Comparison of ENCODE assay signal across 18 cellular contexts in genomic region chr10:91864099-91864498, GRCh38.
"Had no signal": no experiment of that assay in that cellular context is flagged by ENCODE, and none has a peak within 500 bp of the region (broad histone marks: within the 10 kb centered on the region; RNA-seq: fewer than 3 reads in every experiment).

No MANE protein-coding gene starts in this region.

- H3K4me1 ChIP-seq: gastroesophageal sphincter, heart right ventricle, pancreas had no signal

- H3K27ac Mint-ChIP-seq: activated B cell treated with CpG ODN at 0.5 μM for 24 hours; activated naive CD8-positive, alpha-beta T cell treated with anti-CD3 and anti-CD28 coated beads for 36 hours; activated T-cell treated with anti-CD3 and anti-CD28 coated beads, Interleukin-2, amount 50 U/mL, for 72 hours; stimulated activated memory B cell treated with anti-CD40 and anti-IgM and Interleukin-4, amounts not matched to agents 10 μg/mL and 1 μg/mL and 100 μg/mL, for 72 hours; T-helper 1 cell treated with Interleukin-12 subunit alpha and Interleukin-12 subunit beta and Interleukin-4 antibody, amounts not matched to agents 30 μg/mL and 1 μg/mL, for 36 hours had no signal

- ATAC-seq: gastroesophageal sphincter; heart right ventricle; stimulated activated memory B cell treated with anti-CD40 and anti-IgM and Interleukin-4, amounts not matched to agents 10 μg/mL and 1 μg/mL and 100 μg/mL, for 72 hours had no signal

- DNase-seq: activated B cell treated with CpG ODN at 0.5 μM for 24 hours; activated CD4-positive, alpha-beta T cell treated with anti-CD3 and anti-CD28 coated beads for 48 hours; activated CD8-positive, alpha-beta memory T cell treated with anti-CD3 and anti-CD28 coated beads, Interleukin-2, amount 50 U/mL, for 48 hours; activated gamma-delta T cell; activated naive CD8-positive, alpha-beta T cell treated with anti-CD3 and anti-CD28 coated beads for 36 hours; activated T-cell treated with anti-CD3 and anti-CD28 coated beads, Interleukin-2, amount 50 U/mL, for 72 hours; dermis blood vessel endothelial cell; heart right ventricle; midbrain; naive B cell; pancreas; stimulated activated CD4-positive, alpha-beta T cell treated with anti-CD3 and anti-CD28 coated beads, Interleukin-2, amount 100 ng/mL, for 48 hours had no signal

- H3K4me3 Mint-ChIP-seq: activated B cell treated with CpG ODN at 0.5 μM for 24 hours; activated naive CD8-positive, alpha-beta T cell treated with anti-CD3 and anti-CD28 coated beads for 36 hours; activated T-cell treated with anti-CD3 and anti-CD28 coated beads, Interleukin-2, amount 50 U/mL, for 72 hours; brain; central memory CD8-positive, alpha-beta T cell; stimulated activated memory B cell treated with anti-CD40 and anti-IgM and Interleukin-4, amounts not matched to agents 10 μg/mL and 1 μg/mL and 100 μg/mL, for 72 hours; T-helper 1 cell treated with Interleukin-12 subunit alpha and Interleukin-12 subunit beta and Interleukin-4 antibody, amounts not matched to agents 30 μg/mL and 1 μg/mL, for 36 hours had no signal

- H3K4me3 ChIP-seq: gastroesophageal sphincter, heart right ventricle, lung, pancreas had no signal

- H3K4me1 Mint-ChIP-seq: activated B cell treated with CpG ODN at 0.5 μM for 24 hours; activated naive CD8-positive, alpha-beta T cell treated with anti-CD3 and anti-CD28 coated beads for 36 hours; central memory CD8-positive, alpha-beta T cell; naive B cell; stimulated activated memory B cell treated with anti-CD40 and anti-IgM and Interleukin-4, amounts not matched to agents 10 μg/mL and 1 μg/mL and 100 μg/mL, for 72 hours had no signal

- H3K27me3 Mint-ChIP-seq: activated B cell treated with CpG ODN at 0.5 μM for 24 hours; activated naive CD8-positive, alpha-beta T cell treated with anti-CD3 and anti-CD28 coated beads for 36 hours; brain; central memory CD8-positive, alpha-beta T cell; naive B cell; stimulated activated memory B cell treated with anti-CD40 and anti-IgM and Interleukin-4, amounts not matched to agents 10 μg/mL and 1 μg/mL and 100 μg/mL, for 72 hours had no signal

- H3K9me3 ChIP-seq: gastroesophageal sphincter, heart right ventricle, pancreas had no signal

- H3K9me3 Mint-ChIP-seq: activated B cell treated with CpG ODN at 0.5 μM for 24 hours; activated naive CD8-positive, alpha-beta T cell treated with anti-CD3 and anti-CD28 coated beads for 36 hours; activated T-cell treated with anti-CD3 and anti-CD28 coated beads, Interleukin-2, amount 50 U/mL, for 72 hours; brain; central memory CD8-positive, alpha-beta T cell; naive B cell; stimulated activated memory B cell treated with anti-CD40 and anti-IgM and Interleukin-4, amounts not matched to agents 10 μg/mL and 1 μg/mL and 100 μg/mL, for 72 hours; T-helper 1 cell treated with Interleukin-12 subunit alpha and Interleukin-12 subunit beta and Interleukin-4 antibody, amounts not matched to agents 30 μg/mL and 1 μg/mL, for 36 hours had no signal
